12 cellular contexts compared by ENCODE assay signal in the genomic region with DNA sequence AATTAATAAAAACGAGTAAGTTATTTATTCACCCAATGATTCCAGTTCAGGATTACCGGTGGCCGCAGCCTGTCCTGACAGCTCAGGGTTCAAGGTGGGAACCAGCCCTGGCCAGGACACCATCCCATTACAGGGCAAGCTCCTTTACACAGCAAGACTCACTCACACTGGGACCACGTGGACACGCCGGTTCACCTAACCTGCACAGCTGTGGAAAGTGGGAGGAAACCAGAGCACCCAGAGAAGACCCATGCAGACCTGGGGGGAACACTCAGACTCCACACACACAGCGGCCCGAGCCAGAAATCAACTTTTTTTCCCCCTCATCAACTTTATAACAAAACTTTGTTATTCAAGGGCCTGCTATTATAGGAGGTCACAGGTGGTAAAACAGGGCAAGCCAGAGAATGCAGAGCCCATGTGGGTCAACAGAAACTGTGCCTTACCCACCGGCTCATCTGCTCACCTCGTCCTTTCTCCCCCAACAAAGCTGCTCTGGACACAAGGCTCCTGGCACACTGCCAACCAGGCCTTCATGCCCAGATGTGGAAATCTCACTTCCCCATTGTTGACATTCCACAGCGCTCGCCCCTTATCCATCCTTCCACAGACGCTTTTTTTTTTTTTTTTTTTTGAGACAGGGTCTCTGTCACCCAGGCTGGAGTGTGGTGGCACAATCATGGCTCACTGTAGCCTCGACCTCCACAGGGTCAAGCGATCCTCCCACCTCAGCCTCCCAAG. TPM values are rescaled to one million over a fixed set of nuclear protein-coding genes. Genes with fewer than 3 reads are reported as not detected.
DNase-seq lines count a peak whose midpoint lies in the region; ATAC-seq, FAIRE-seq and TF ChIP-seq lines count a peak whose summit lies in the region.
"Had no signal": no experiment of that assay in that cellular context is flagged by ENCODE, and none has a peak within 500 bp of the region (broad histone marks: within the 10 kb centered on the region; RNA-seq: fewer than 3 reads in every experiment).

No MANE protein-coding gene starts in this region.

- POLR2A ChIA-PET in MCF 10A (lab: Yijun Ruan, JAX) = interaction anchor here (0.9 to 1.0 kb wide), 2 partner anchors 8 to 13 kb away, joined by 3 to 6 read pairs; partner anchors contain the start of gene ODAPH
- POLR2A ChIA-PET in K562 (lab: Yijun Ruan, JAX) = no interaction called here

- H4K20me1 ChIP-seq in mammary epithelial cell (ENCODE audit: insufficient read depth, low read length) = no peaks in the 10 kb centered on the region
- H4K20me1 ChIP-seq in K562 (replicated peaks; ENCODE audit: control insufficient read depth, insufficient read depth, low read length) = no peaks in the 10 kb centered on the region
- H4K20me1 ChIP-seq: BLaER1 treated with 17β-estradiol and CSF1 and Interleukin-3, amounts not matched to agents 10 nM and 100 nM had no signal

- H3K27ac Mint-ChIP-seq in MCF 10A (ENCODE audit: low read depth, unreplicated experiment) = no peak overlapping the region
- no peak overlapping the region for H3K27ac Mint-ChIP-seq in natural killer cell treated with Interleukin-12 subunit alpha and Interleukin-12 subunit beta and Interleukin-15 and Interleukin-18, amount 100 ng/mL, for 72 hours

- TF ChIP-seq EP300 in K562 (IDR thresholded peaks at IDR 0.05; ENCODE audit: low read length) = no peak

- WGBS in mammary epithelial cell (ENCODE audit: low coverage, missing lambda C conversion rate) = 84% methylated on average over 12 of the region's 15 CpGs
- 52% methylated on average over 13 of the region's 15 CpGs for WGBS in K562 (ENCODE audit: insufficient coverage, low coverage, missing lambda C conversion rate)

- H3K4me1 Mint-ChIP-seq in MCF 10A (ENCODE audit: insufficient read depth, unreplicated experiment) = peaks cover 6% of the 10 kb centered on the region
- peaks cover 8 to 10% of the 10 kb centered on the region in 2 donors for H3K4me1 Mint-ChIP-seq in natural killer cell treated with Interleukin-12 subunit alpha and Interleukin-12 subunit beta and Interleukin-15 and Interleukin-18, amount 100 ng/mL, for 72 hours (ENCODE audit: low read depth in 2 of 2)

- no peaks in the 10 kb centered on the region for H3K9me1 ChIP-seq in K562 (ENCODE audit: control insufficient read depth, insufficient read depth, low read length)

- H3K9me3 Mint-ChIP-seq in MCF 10A (ENCODE audit: unreplicated experiment) = no peaks in the 10 kb centered on the region
- H3K9me3 Mint-ChIP-seq in natural killer cell treated with Interleukin-12 subunit alpha and Interleukin-12 subunit beta and Interleukin-15 and Interleukin-18, amount 100 ng/mL, for 72 hours = no peaks in the 10 kb centered on the region

- TF ChIP-seq RAD21 in K562 (CRISPR knock-in tag; conservative IDR thresholded peaks at IDR 0.05 in 1 of 2, IDR thresholded peaks at IDR 0.05 in 1 of 2) = no peak

- dilution Hi-C loops in mammary epithelial cell (cut with HindIII; ENCODE audit: low sequenced_read_pairs) = no loop called here

- H3K27me3 Mint-ChIP-seq in MCF 10A (ENCODE audit: insufficient read depth, unreplicated experiment) = no peaks in the 10 kb centered on the region
- no peaks in the 10 kb centered on the region for H3K27me3 Mint-ChIP-seq in natural killer cell treated with Interleukin-12 subunit alpha and Interleukin-12 subunit beta and Interleukin-15 and Interleukin-18, amount 100 ng/mL, for 72 hours

- H3K4me2 ChIP-seq in mammary epithelial cell (ENCODE audit: insufficient read depth, low read depth, low read length) (no peak overlapping the region), K562 (ENCODE audit: insufficient read depth, low read length) (no peak overlapping the region)

- H3K36me3 ChIP-seq in mammary epithelial cell (ENCODE audit: insufficient read depth, low read length) (no peaks in the 10 kb centered on the region), K562 (ENCODE audit: control insufficient read depth, insufficient read depth, low read length) (0 out of 3 replicates have a peak, but pooled peaks cover 2% of the 10 kb centered on the region)

- TF ChIP-seq CTCF in MCF 10A (IDR thresholded peaks at IDR 0.05; ENCODE audit: unreplicated experiment) = no peak
- TF ChIP-seq CTCF in mammary epithelial cell (conservative IDR thresholded peaks at IDR 0.05 in 1 of 2, IDR thresholded peaks at IDR 0.05 in 1 of 2; ENCODE audit: extremely low read depth in 1 of 2, insufficient read depth in 1 of 2, low read depth in 1 of 2, low read length in 2 of 2) = no peak
- TF ChIP-seq CTCF in K562 (IDR thresholded peaks at IDR 0.05 in 2 of 3, conservative IDR thresholded peaks at IDR 0.05 in 1 of 3; ENCODE audit: insufficient read depth in 2 of 3, low read depth in 1 of 3, low read length in 3 of 3) = no peak

- in situ Hi-C loops in mammary epithelial cell (cut with MboI; ENCODE audit: low sequenced_read_pairs in 2 of 2) (no loop called here), K562 (cut with MboI) (no loop called here)

- H3K36me3 Mint-ChIP-seq in MCF 10A (ENCODE audit: insufficient read depth, unreplicated experiment) = no peaks in the 10 kb centered on the region
- no peaks in the 10 kb centered on the region for H3K36me3 Mint-ChIP-seq in natural killer cell treated with Interleukin-12 subunit alpha and Interleukin-12 subunit beta and Interleukin-15 and Interleukin-18, amount 100 ng/mL, for 72 hours

- H3K9ac ChIP-seq in mammary epithelial cell (ENCODE audit: insufficient read depth, low read length) (no peak overlapping the region), K562 (ENCODE audit: insufficient read depth in 1 of 2, low read depth in 2 of 2, low read length in 2 of 2) (peak overlapping the region in 1 of 2 experiments; percentile 49; a peak in 2 of 4 replicates)
- H3K9ac ChIP-seq: BLaER1 treated with 17β-estradiol and CSF1 and Interleukin-3, amounts not matched to agents 10 nM and 100 nM had no signal

- no peak overlapping the region for H3K4me3 Mint-ChIP-seq in MCF 10A (ENCODE audit: unreplicated experiment)
- no peak overlapping the region for H3K4me3 Mint-ChIP-seq in natural killer cell treated with Interleukin-12 subunit alpha and Interleukin-12 subunit beta and Interleukin-15 and Interleukin-18, amount 100 ng/mL, for 72 hours

- peak; percentile 50; the same call in 2 of the 3 replicates for ATAC-seq in K562
- ATAC-seq in natural killer cell treated with Interleukin-12 subunit alpha and Interleukin-12 subunit beta and Interleukin-15 and Interleukin-18, amount 100 ng/mL, for 72 hours = no peak
- ATAC-seq in HG03097 (IDR thresholded peaks at IDR 0.05; ENCODE audit: low FRiP score, unreplicated experiment) = no peak

- no peak overlapping the region for H3K4me3 ChIP-seq in mammary epithelial cell (replicated peaks in 1 of 3; ENCODE audit: insufficient read depth in 1 of 3, low read depth in 2 of 3, low read length in 3 of 3)
- no peak overlapping the region for H3K4me3 ChIP-seq in K562
- H3K4me3 ChIP-seq: BLaER1 treated with 17β-estradiol and CSF1 and Interleukin-3, amounts not matched to agents 10 nM and 100 nM had no signal

- H3K9me3 ChIP-seq in mammary epithelial cell (replicated peaks; ENCODE audit: insufficient read depth, low read length) (no peaks in the 10 kb centered on the region), K562 (replicated peaks; ENCODE audit: control insufficient read depth, insufficient read depth, low read depth, low read length) (no peaks in the 10 kb centered on the region)
- H3K9me3 ChIP-seq: BLaER1 treated with 17β-estradiol and CSF1 and Interleukin-3, amounts not matched to agents 10 nM and 100 nM had no signal

- intact Hi-C loops in MCF 10A (cut with micrococcal nuclease) (no loop called here), mammary epithelial cell (cut with micrococcal nuclease) (no loop called here), K562 (cut with micrococcal nuclease) (no loop called here)

- H3K27me3 ChIP-seq in mammary epithelial cell (ENCODE audit: insufficient read depth, low read length) = no peaks in the 10 kb centered on the region
- H3K27me3 ChIP-seq in K562 (ENCODE audit: control insufficient read depth in 2 of 2, insufficient read depth in 2 of 2, low read length in 2 of 2) = no peaks in the 10 kb centered on the region
- H3K27me3 ChIP-seq: BLaER1 treated with 17β-estradiol and CSF1 and Interleukin-3, amounts not matched to agents 10 nM and 100 nM had no signal

- H2AFZ ChIP-seq in mammary epithelial cell (ENCODE audit: low read depth, low read length) = no peak overlapping the region
- H2AFZ ChIP-seq in K562 (ENCODE audit: low read depth, low read length) = no peak overlapping the region

- H3K4me1 ChIP-seq in mammary epithelial cell (ENCODE audit: insufficient read depth, low read length) (peaks cover 9% of the 10 kb centered on the region), K562 (replicated peaks in 1 of 2; ENCODE audit: control insufficient read depth in 2 of 2, insufficient read depth in 2 of 2, low read length in 2 of 2) (no peaks in the 10 kb centered on the region; a peak in 1 of 5 replicates)

- no peak for TF ChIP-seq POLR2A in K562 (conservative IDR thresholded peaks at IDR 0.05)

- DNase-seq in MCF 10A (ENCODE audit: unreplicated experiment) (peak; percentile 45), mammary epithelial cell (no peak), K562 (ENCODE audit: extremely low read depth in 1 of 4, low spot score in 3 of 4) (peak in 2 of 4 experiments; percentile 15 to 37), left kidney (ENCODE audit: low read depth, low spot score) (peak; percentile 41), NCI-H187 treated with DMSO at 0.1 percent for 48 hours (lab: John Stamatoyannopoulos, UW) (no peak)
- DNase-seq in effector CD8-positive, alpha-beta T cell (lab: John Stamatoyannopoulos, UW) = no peak
- no peak for DNase-seq in natural killer cell treated with Interleukin-12 subunit alpha and Interleukin-12 subunit beta and Interleukin-15 and Interleukin-18, amount 100 ng/mL, for 72 hours (ENCODE audit: low spot score)
- DNase-seq: NK-92 treated with Interleukin-12 subunit alpha and Interleukin-12 subunit beta, amount 100 ng/mL, for 24 hours; WERI-Rb-1 had no signal

- no TSS peak for BruUV-seq in MCF 10A (replicated peaks; lab: Mats Ljungman, UMichigan)
- no TSS peak for BruUV-seq in mammary epithelial cell (replicated peaks; lab: Mats Ljungman, UMichigan)
- no TSS peak for BruUV-seq in K562 (replicated peaks; lab: Mats Ljungman, UMichigan)

- CTCF ChIA-PET in MCF 10A (lab: Yijun Ruan, JAX) = interaction anchor here (0.6 to 1.5 kb wide), 2 partner anchors 9 to 673 kb away, joined by 3 read pairs; no protein-coding TSS in a partner anchor
- CTCF ChIA-PET in mammary epithelial cell (lab: Charles Lee; ENCODE audit: low non-redundant PET) = no interaction called here
- CTCF ChIA-PET in K562 (lab: Yijun Ruan, JAX; ENCODE audit: low intra/inter-chr PET ratio) = no interaction called here

- no peak overlapping the region for H3K27ac ChIP-seq in mammary epithelial cell (ENCODE audit: insufficient read depth, low read depth, low read length)
- no peak overlapping the region for H3K27ac ChIP-seq in K562 (ENCODE audit: extremely low read depth, low read depth, low read length)
- H3K27ac ChIP-seq: BLaER1 treated with 17β-estradiol and CSF1 and Interleukin-3, amounts not matched to agents 10 nM and 100 nM; WERI-Rb-1 had no signal

- H3K79me2 ChIP-seq in mammary epithelial cell (ENCODE audit: insufficient read depth, low read length) (no peaks in the 10 kb centered on the region), K562 (ENCODE audit: control insufficient read depth, insufficient read depth, low read length) (no peaks in the 10 kb centered on the region)

- FAIRE-seq in K562 (lab: Jason Lieb, UNC) = no peak
- FAIRE-seq: islet of Langerhans had no signal

RNA-seq across cellular contexts. Expression of gene ODAPH, which starts 8.0 kb away (rescaled TPM):
- not detected in 2 replicates for total RNA-seq in MCF 10A (2022)
- total RNA-seq in mammary epithelial cell = not detected
- 0.10 TPM for polyA plus RNA-seq in mammary epithelial cell
- not detected for polyA minus RNA-seq in mammary epithelial cell
- not detected in 2 replicates for total RNA-seq in K562 (2011; cell fraction: chromatin; rRNA removed; ENCODE audit: low replicate concordance)
- not detected in 2 replicates for total RNA-seq in K562 (2011; cell fraction: nucleolus; rRNA removed)
- total RNA-seq in K562 (2011; cell fraction: nucleoplasm; rRNA removed) = not detected in 2 replicates
- total RNA-seq in K562 (2014; rRNA removed) = not detected in 2 replicates
- not detected in 2 replicates for total RNA-seq in K562 (2014; rRNA removed; fragmentation: Illumina TruSeq; extraction: Trizol)
- not detected in 2 replicates for total RNA-seq in K562 (2015; rRNA removed; fragmentation: Illumina TruSeq; extraction: Trizol)
- total RNA-seq in K562 (2021) = not detected in 2 replicates
- polyA plus RNA-seq in K562 (2011; rRNA removed) = not detected in 2 replicates
- 0.03 TPM in 1 of 2 replicates, not detected in the other for polyA plus RNA-seq in K562 (2011; cell fraction: cytosol; rRNA removed)
- 0.20 TPM in 1 of 2 replicates, not detected in the other for polyA plus RNA-seq in K562 (2011; cell fraction: nucleus; rRNA removed)
- not detected in 2 replicates for polyA plus RNA-seq in K562 (2012)
- not detected in 2 replicates for polyA plus RNA-seq in K562 (2014; fragmentation: Illumina TruSeq; extraction: Trizol)
- polyA plus RNA-seq in K562 (2014; fragmentation: Nextera tagmentation; extraction: Ambion mirVana) = not detected
- not detected in 2 replicates for polyA plus RNA-seq in K562 (2014; rRNA removed)
- not detected in 2 replicates for polyA minus RNA-seq in K562 (2011; rRNA and poly(A)+ RNA removed)
- polyA minus RNA-seq in K562 (2011; cell fraction: cytosol; rRNA and poly(A)+ RNA removed) = not detected in 2 replicates
- polyA minus RNA-seq in K562 (2011; cell fraction: nucleus; rRNA and poly(A)+ RNA removed) = not detected in 2 replicates
- total RNA-seq in natural killer cell treated with Interleukin-12 subunit alpha and Interleukin-12 subunit beta and Interleukin-15 and Interleukin-18, amount 100 ng/mL, for 72 hours = 10 to 100 TPM in 1 of 2 donors, 1 to 10 TPM in 1; 6.2 to 13.0 TPM

RNA-seq across cellular contexts. Expression of gene THAP6, which starts 33.5 kb away (rescaled TPM):
- total RNA-seq in MCF 10A (2022) (27.6 and 30.0 TPM in 2 replicates), mammary epithelial cell (10 to 100 TPM; 14.0 to 19.5 TPM), K562 (2014; rRNA removed) (8.9 and 12.0 TPM in 2 replicates), K562 (2014; rRNA removed; fragmentation: Illumina TruSeq; extraction: Trizol) (17.3 and 20.9 TPM in 2 replicates), K562 (2015; rRNA removed; fragmentation: Illumina TruSeq; extraction: Trizol) (14.6 and 15.4 TPM in 2 replicates), K562 (2021) (13.7 and 15.1 TPM in 2 replicates)
- polyA plus RNA-seq in mammary epithelial cell (5.2 TPM), K562 (2011; rRNA removed) (25.3 and 30.4 TPM in 2 replicates), K562 (2014; fragmentation: Illumina TruSeq; extraction: Trizol) (18.1 and 19.8 TPM in 2 replicates), K562 (2014; fragmentation: Nextera tagmentation; extraction: Ambion mirVana) (10 to 100 TPM; 16.3 to 20.1 TPM), K562 (2014; rRNA removed) (18.0 and 20.7 TPM in 2 replicates)
- 28.5 TPM for polyA minus RNA-seq in mammary epithelial cell
- 33.4 and 78.0 TPM in 2 replicates for total RNA-seq in K562 (2011; cell fraction: chromatin; rRNA removed; ENCODE audit: low replicate concordance)
- 19.3 and 24.9 TPM in 2 replicates for total RNA-seq in K562 (2011; cell fraction: nucleolus; rRNA removed)
- 44.7 and 73.7 TPM in 2 replicates for total RNA-seq in K562 (2011; cell fraction: nucleoplasm; rRNA removed)
- polyA plus RNA-seq in K562 (2011; cell fraction: cytosol; rRNA removed) = 6.0 and 9.4 TPM in 2 replicates
- polyA plus RNA-seq in K562 (2011; cell fraction: nucleus; rRNA removed) = 41.4 and 43.1 TPM in 2 replicates
- 7.6 and 16.7 TPM in 2 replicates for polyA plus RNA-seq in K562 (2012)
- 30.6 and 35.1 TPM in 2 replicates for polyA minus RNA-seq in K562 (2011; rRNA and poly(A)+ RNA removed)
- 7.3 and 9.7 TPM in 2 replicates for polyA minus RNA-seq in K562 (2011; cell fraction: cytosol; rRNA and poly(A)+ RNA removed)
- polyA minus RNA-seq in K562 (2011; cell fraction: nucleus; rRNA and poly(A)+ RNA removed) = 31.6 and 48.1 TPM in 2 replicates
- 10 to 100 TPM; 15.9 to 25.0 TPM for total RNA-seq in natural killer cell treated with Interleukin-12 subunit alpha and Interleukin-12 subunit beta and Interleukin-15 and Interleukin-18, amount 100 ng/mL, for 72 hours

RNA-seq across cellular contexts. Expression of gene RCHY1, which starts 33.6 kb away (rescaled TPM):
- 29.1 and 38.3 TPM in 2 replicates for total RNA-seq in MCF 10A (2022)
- total RNA-seq in mammary epithelial cell = 10 to 100 TPM; 25.1 to 35.5 TPM
- polyA plus RNA-seq in mammary epithelial cell = 22.3 TPM
- 11.9 TPM for polyA minus RNA-seq in mammary epithelial cell
- total RNA-seq in K562 (2011; cell fraction: chromatin; rRNA removed; ENCODE audit: low replicate concordance) = 13.2 and 35.2 TPM in 2 replicates
- 4.5 and 8.4 TPM in 2 replicates for total RNA-seq in K562 (2011; cell fraction: nucleolus; rRNA removed)
- 18.8 and 26.3 TPM in 2 replicates for total RNA-seq in K562 (2011; cell fraction: nucleoplasm; rRNA removed)
- 33.1 and 36.7 TPM in 2 replicates for total RNA-seq in K562 (2014; rRNA removed)
- total RNA-seq in K562 (2014; rRNA removed; fragmentation: Illumina TruSeq; extraction: Trizol) = 41.5 and 45.1 TPM in 2 replicates
- total RNA-seq in K562 (2015; rRNA removed; fragmentation: Illumina TruSeq; extraction: Trizol) = 24.8 and 27.3 TPM in 2 replicates
- 41.6 and 45.9 TPM in 2 replicates for total RNA-seq in K562 (2021)
- 48.6 and 84.0 TPM in 2 replicates for polyA plus RNA-seq in K562 (2011; rRNA removed)
- polyA plus RNA-seq in K562 (2011; cell fraction: cytosol; rRNA removed) = 13.8 and 31.0 TPM in 2 replicates
- polyA plus RNA-seq in K562 (2011; cell fraction: nucleus; rRNA removed) = 20.0 and 29.9 TPM in 2 replicates
- polyA plus RNA-seq in K562 (2012) = 39.8 and 104 TPM in 2 replicates
- 52.2 and 56.6 TPM in 2 replicates for polyA plus RNA-seq in K562 (2014; fragmentation: Illumina TruSeq; extraction: Trizol)
- 10 to 100 TPM; 71.2 to 85.1 TPM for polyA plus RNA-seq in K562 (2014; fragmentation: Nextera tagmentation; extraction: Ambion mirVana)
- polyA plus RNA-seq in K562 (2014; rRNA removed) = 37.3 and 38.2 TPM in 2 replicates
- 73.0 and 104 TPM in 2 replicates for polyA minus RNA-seq in K562 (2011; rRNA and poly(A)+ RNA removed)
- 21.3 and 24.3 TPM in 2 replicates for polyA minus RNA-seq in K562 (2011; cell fraction: cytosol; rRNA and poly(A)+ RNA removed)
- polyA minus RNA-seq in K562 (2011; cell fraction: nucleus; rRNA and poly(A)+ RNA removed) = 19.4 and 26.2 TPM in 2 replicates
- total RNA-seq in natural killer cell treated with Interleukin-12 subunit alpha and Interleukin-12 subunit beta and Interleukin-15 and Interleukin-18, amount 100 ng/mL, for 72 hours = 10 to 100 TPM; 40.6 to 47.8 TPM

Comparison
In these comparisons a context has a peak if more than half of its experiments do, and no peak if none do; other contexts are left out.
1. DNase-seq: peak in MCF 10A (single experiment) and left kidney (single experiment); none in mammary epithelial cell (single experiment), NCI-H187 treated with DMSO at 0.1 percent for 48 hours (single experiment), effector CD8-positive, alpha-beta T cell (single experiment) and natural killer cell treated with Interleukin-12 subunit alpha and Interleukin-12 subunit beta and Interleukin-15 and Interleukin-18, amount 100 ng/mL, for 72 hours (single experiment).